In genomic region chr19:42528354-42529247, GRCh38 we compare ENCODE assay signal across 8 cellular contexts. TPM values are rescaled to one million over a fixed set of nuclear protein-coding genes. Genes with fewer than 3 reads are reported as not detected.
DNase-seq lines count a peak whose midpoint lies in the region; ATAC-seq and TF ChIP-seq lines count a peak whose summit lies in the region.

TSS of gene CEACAM1 (minus strand) at chr19:42528481. CDS start at chr19:42528374, 107 bp downstream.

- TF ChIP-seq CTCF in GM13977 (IDR thresholded peaks at IDR 0.05; ENCODE audit: extremely low read depth, insufficient read depth, missing control alignments) (no peak), liver (IDR thresholded peaks at IDR 0.05; ENCODE audit: low read depth, low read length, missing input control) (no peak), gastroesophageal sphincter (IDR thresholded peaks at IDR 0.05) (no peak)

- H3K36me3 ChIP-seq in liver (ENCODE audit: control insufficient read depth in 4 of 4, insufficient read depth in 3 of 4, low read depth in 1 of 4, low read length in 3 of 4) (peaks cover 0 to 2% (median under 1%) of the 10 kb centered on the region in 4 donors), gastroesophageal sphincter (no peaks in the 10 kb centered on the region)

- H3K4me3 ChIP-seq in liver (ENCODE audit: low read depth in 1 of 3, low read length in 3 of 3) (peak within 1 kb of the TSS; percentile 50 to 65 (median 52)), gastroesophageal sphincter (peak within 1 kb of the TSS in 1 of 2 donors; percentile 18)

- no peak for TF ChIP-seq POLR2A in gastroesophageal sphincter (IDR thresholded peaks at IDR 0.05)

- WGBS in liver: 28% methylated on average over 7 of the region's 7 CpGs
- WGBS in gastroesophageal sphincter (ENCODE audit: low coverage in 1 of 2), 2 donors: 37 to 43% methylated on average over 2 to 4 of the region's 7 CpGs

- H3K9me3 Mint-ChIP-seq in stimulated activated naive B cell treated with anti-CD40 and anti-IgM and Interleukin-4, amounts not matched to agents 10 μg/mL and 1 μg/mL and 100 μg/mL, for 72 hours: no peaks in the 10 kb centered on the region

- peaks cover 3% of the 10 kb centered on the region in 2 donors for H3K36me3 Mint-ChIP-seq in stimulated activated naive B cell treated with anti-CD40 and anti-IgM and Interleukin-4, amounts not matched to agents 10 μg/mL and 1 μg/mL and 100 μg/mL, for 72 hours

- H3K4me1 Mint-ChIP-seq in stimulated activated naive B cell treated with anti-CD40 and anti-IgM and Interleukin-4, amounts not matched to agents 10 μg/mL and 1 μg/mL and 100 μg/mL, for 72 hours: peaks cover 35 to 38% of the 10 kb centered on the region in 2 donors

- peak within 1 kb of the TSS; percentile 79 for H3K27ac Mint-ChIP-seq in stimulated activated naive B cell treated with anti-CD40 and anti-IgM and Interleukin-4, amounts not matched to agents 10 μg/mL and 1 μg/mL and 100 μg/mL, for 72 hours

- peak within 1 kb of the TSS; percentile 69 to 80 for H3K4me3 Mint-ChIP-seq in stimulated activated naive B cell treated with anti-CD40 and anti-IgM and Interleukin-4, amounts not matched to agents 10 μg/mL and 1 μg/mL and 100 μg/mL, for 72 hours

- H3K27ac ChIP-seq in liver (ENCODE audit: low read depth in 1 of 2, low read length in 2 of 2): peak within 1 kb of the TSS; percentile 94 to 95
- peak within 1 kb of the TSS in 2 of 4 donors; percentile 27 to 46 for H3K27ac ChIP-seq in gastroesophageal sphincter

- peak; percentile 51 to 68 for TF ChIP-seq RAD21 in liver (IDR thresholded peaks at IDR 0.05)

- H3K9ac ChIP-seq in liver (ENCODE audit: low read depth in 1 of 2, low read length in 2 of 2): peak within 1 kb of the TSS; percentile 83 to 85

- no peaks in the 10 kb centered on the region for H3K27me3 ChIP-seq in liver (ENCODE audit: control insufficient read depth in 4 of 4, insufficient read depth in 4 of 4, low read length in 3 of 4)
- H3K27me3 ChIP-seq in gastroesophageal sphincter: no peaks in the 10 kb centered on the region

- H3K4me1 ChIP-seq in liver (ENCODE audit: control insufficient read depth in 4 of 4, insufficient read depth in 4 of 4, low read length in 3 of 4) (peaks cover 0 to 43% (median 27%) of the 10 kb centered on the region in 4 donors), gastroesophageal sphincter (peaks cover 0 to 7% (median 0%) of the 10 kb centered on the region in 3 donors)

- no peaks in the 10 kb centered on the region for H3K27me3 Mint-ChIP-seq in stimulated activated naive B cell treated with anti-CD40 and anti-IgM and Interleukin-4, amounts not matched to agents 10 μg/mL and 1 μg/mL and 100 μg/mL, for 72 hours

- peak; percentile 48 for DNase-seq in GM13977 (ENCODE audit: low spot score)
- peak; percentile 20 for DNase-seq in OCI-M1 (lab: John Stamatoyannopoulos, UW)
- DNase-seq in activated naive CD4-positive, alpha-beta T cell treated with anti-CD3 and anti-CD28 coated beads, Interleukin-2, amount 50 U/mL, for 16 hours: peak; percentile 39
- DNase-seq in stimulated activated naive B cell treated with anti-CD40 and anti-IgM and Interleukin-4, amounts not matched to agents 10 μg/mL and 1 μg/mL and 100 μg/mL, for 72 hours: no peak
- no peak for DNase-seq in DMS79 treated with DMSO at 0.1 percent for 48 hours (lab: John Stamatoyannopoulos, UW)
- no peak for DNase-seq in G401 (ENCODE audit: low spot score)

- peak; percentile 77 to 80 for ATAC-seq in stimulated activated naive B cell treated with anti-CD40 and anti-IgM and Interleukin-4, amounts not matched to agents 10 μg/mL and 1 μg/mL and 100 μg/mL, for 72 hours (replicated peaks)
- no peak for ATAC-seq in gastroesophageal sphincter

- H3K9me3 ChIP-seq in liver (ENCODE audit: control insufficient read depth in 4 of 4, low read length in 3 of 4): no peaks in the 10 kb centered on the region
- H3K9me3 ChIP-seq in gastroesophageal sphincter: no peaks in the 10 kb centered on the region

- TF ChIP-seq EP300 in gastroesophageal sphincter (IDR thresholded peaks at IDR 0.05): no peak

- in situ Hi-C loops in GM13977 (cut with MboI; ENCODE audit: low pct_unique_long_range_greater_than_20kb, low sequenced_read_pairs, unreplicated experiment) (no loop called here), G401 (cut with HindIII; ENCODE audit: low sequenced_read_pairs) (no loop called here)

TF ChIP-seq in liver, 16 proteins besides CTCF, POLR2A, EP300 and RAD21:
- TF ChIP-seq JUND (IDR thresholded peaks at IDR 0.05) (no peak), TAF1 (conservative IDR thresholded peaks at IDR 0.05) (peak; percentile 91), HNF4A (conservative IDR thresholded peaks at IDR 0.05) (peak; percentile 50 to 59), ATF3 (IDR thresholded peaks at IDR 0.05) (no peak), ZBTB33 (IDR thresholded peaks at IDR 0.05) (no peak), EGR1 (IDR thresholded peaks at IDR 0.05; ENCODE audit: low read depth in 2 of 2) (peak in 1 of 2 donors; percentile 38), MAX (IDR thresholded peaks at IDR 0.05) (peak; percentile 57), SP1 (IDR thresholded peaks at IDR 0.05) (peak; percentile 68), FOXA2 (IDR thresholded peaks at IDR 0.05) (no peak), RXRA (IDR thresholded peaks at IDR 0.05) (peak; percentile 16 to 64), FOXA1 (IDR thresholded peaks at IDR 0.05) (no peak), HNF4G (IDR thresholded peaks at IDR 0.05) (no peak), YY1 (IDR thresholded peaks at IDR 0.05) (peak; percentile 77), NR2F2 (IDR thresholded peaks at IDR 0.05) (no peak), GABPA (IDR thresholded peaks at IDR 0.05 in 1 of 2, conservative IDR thresholded peaks at IDR 0.05 in 1 of 2) (no peak), REST (IDR thresholded peaks at IDR 0.05) (peak; percentile 82)

RNA-seq across cellular contexts. Expression of gene CEACAM1, which starts in this region (rescaled TPM):
- 10 to 100 TPM in 1 of 2 donors, 1 to 10 TPM in 1; 8.3 to 19.0 TPM for total RNA-seq in liver
- polyA plus RNA-seq in liver: 10 to 100 TPM; 34.7 to 36.7 TPM
- 10 to 100 TPM in 1 of 4 donors, 1 to 10 TPM in 1, under 1 TPM in 2; 0.66 to 10.1 (median 0.99) TPM for total RNA-seq in gastroesophageal sphincter
- 0.31 and 1.3 TPM in 2 replicates for total RNA-seq in G401 (2014; rRNA removed; shearing (Covaris generic))

Comparison
In these comparisons a context has a peak if more than half of its experiments do, and no peak if none do; other contexts are left out.
1. DNase-seq: peak in GM13977 (single experiment), OCI-M1 (single experiment) and activated naive CD4-positive, alpha-beta T cell treated with anti-CD3 and anti-CD28 coated beads, Interleukin-2, amount 50 U/mL, for 16 hours (single experiment); none in stimulated activated naive B cell treated with anti-CD40 and anti-IgM and Interleukin-4, amounts not matched to agents 10 μg/mL and 1 μg/mL and 100 μg/mL, for 72 hours (single experiment), DMS79 treated with DMSO at 0.1 percent for 48 hours (single experiment) and G401 (single experiment).